ENCODE assay signal across 1 cellular context in the genomic region with DNA sequence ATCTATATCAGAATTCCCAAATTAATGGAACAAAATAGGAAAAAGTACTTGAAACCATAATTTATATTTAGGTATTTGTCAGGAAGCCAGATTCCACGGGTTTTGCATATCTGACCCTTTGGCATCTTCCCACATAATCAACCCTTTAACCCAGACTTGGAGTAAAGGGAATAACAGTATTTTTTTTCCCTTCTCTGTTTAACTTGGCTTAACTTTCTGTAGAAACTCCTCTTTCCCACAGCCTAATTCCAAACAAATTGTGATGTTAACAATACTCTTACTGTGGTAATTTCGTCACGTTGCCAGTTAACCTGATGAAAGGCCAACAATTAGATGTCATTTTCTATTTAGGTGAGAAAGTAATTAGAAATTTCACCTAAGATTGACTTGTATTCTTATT.
TF ChIP-seq lines count a peak whose summit lies in the region.

No MANE protein-coding gene starts in this region.

TF ChIP-seq in HepG2, 621 proteins besides CTCF, POLR2A, EP300 and RAD21 (continued from another document):
- TF ChIP-seq, protein P1, sequence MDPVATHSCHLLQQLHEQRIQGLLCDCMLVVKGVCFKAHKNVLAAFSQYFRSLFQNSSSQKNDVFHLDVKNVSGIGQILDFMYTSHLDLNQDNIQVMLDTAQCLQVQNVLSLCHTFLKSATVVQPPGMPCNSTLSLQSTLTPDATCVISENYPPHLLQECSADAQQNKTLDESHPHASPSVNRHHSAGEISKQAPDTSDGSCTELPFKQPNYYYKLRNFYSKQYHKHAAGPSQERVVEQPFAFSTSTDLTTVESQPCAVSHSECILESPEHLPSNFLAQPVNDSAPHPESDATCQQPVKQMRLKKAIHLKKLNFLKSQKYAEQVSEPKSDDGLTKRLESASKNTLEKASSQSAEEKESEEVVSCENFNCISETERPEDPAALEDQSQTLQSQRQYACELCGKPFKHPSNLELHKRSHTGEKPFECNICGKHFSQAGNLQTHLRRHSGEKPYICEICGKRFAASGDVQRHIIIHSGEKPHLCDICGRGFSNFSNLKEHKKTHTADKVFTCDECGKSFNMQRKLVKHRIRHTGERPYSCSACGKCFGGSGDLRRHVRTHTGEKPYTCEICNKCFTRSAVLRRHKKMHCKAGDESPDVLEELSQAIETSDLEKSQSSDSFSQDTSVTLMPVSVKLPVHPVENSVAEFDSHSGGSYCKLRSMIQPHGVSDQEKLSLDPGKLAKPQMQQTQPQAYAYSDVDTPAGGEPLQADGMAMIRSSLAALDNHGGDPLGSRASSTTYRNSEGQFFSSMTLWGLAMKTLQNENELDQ (CRISPR knock-in tag; IDR thresholded peaks at IDR 0.05; ENCODE audit: borderline replicate concordance), result no peak
- no peak for TF ChIP-seq HMGA1 (CRISPR knock-in tag; conservative IDR thresholded peaks at IDR 0.05)
- TF ChIP-seq ELF4 (CRISPR knock-in tag; IDR thresholded peaks at IDR 0.05; ENCODE audit: borderline replicate concordance), result no peak
- TF ChIP-seq TBP (CRISPR knock-in tag; IDR thresholded peaks at IDR 0.05), result no peak
- TF ChIP-seq, protein P2, sequence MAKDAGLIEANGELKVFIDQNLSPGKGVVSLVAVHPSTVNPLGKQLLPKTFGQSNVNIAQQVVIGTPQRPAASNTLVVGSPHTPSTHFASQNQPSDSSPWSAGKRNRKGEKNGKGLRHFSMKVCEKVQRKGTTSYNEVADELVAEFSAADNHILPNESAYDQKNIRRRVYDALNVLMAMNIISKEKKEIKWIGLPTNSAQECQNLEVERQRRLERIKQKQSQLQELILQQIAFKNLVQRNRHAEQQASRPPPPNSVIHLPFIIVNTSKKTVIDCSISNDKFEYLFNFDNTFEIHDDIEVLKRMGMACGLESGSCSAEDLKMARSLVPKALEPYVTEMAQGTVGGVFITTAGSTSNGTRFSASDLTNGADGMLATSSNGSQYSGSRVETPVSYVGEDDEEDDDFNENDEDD (CRISPR knock-in tag; IDR thresholded peaks at IDR 0.05; ENCODE audit: borderline replicate concordance), result no peak
- TF ChIP-seq, protein P3, sequence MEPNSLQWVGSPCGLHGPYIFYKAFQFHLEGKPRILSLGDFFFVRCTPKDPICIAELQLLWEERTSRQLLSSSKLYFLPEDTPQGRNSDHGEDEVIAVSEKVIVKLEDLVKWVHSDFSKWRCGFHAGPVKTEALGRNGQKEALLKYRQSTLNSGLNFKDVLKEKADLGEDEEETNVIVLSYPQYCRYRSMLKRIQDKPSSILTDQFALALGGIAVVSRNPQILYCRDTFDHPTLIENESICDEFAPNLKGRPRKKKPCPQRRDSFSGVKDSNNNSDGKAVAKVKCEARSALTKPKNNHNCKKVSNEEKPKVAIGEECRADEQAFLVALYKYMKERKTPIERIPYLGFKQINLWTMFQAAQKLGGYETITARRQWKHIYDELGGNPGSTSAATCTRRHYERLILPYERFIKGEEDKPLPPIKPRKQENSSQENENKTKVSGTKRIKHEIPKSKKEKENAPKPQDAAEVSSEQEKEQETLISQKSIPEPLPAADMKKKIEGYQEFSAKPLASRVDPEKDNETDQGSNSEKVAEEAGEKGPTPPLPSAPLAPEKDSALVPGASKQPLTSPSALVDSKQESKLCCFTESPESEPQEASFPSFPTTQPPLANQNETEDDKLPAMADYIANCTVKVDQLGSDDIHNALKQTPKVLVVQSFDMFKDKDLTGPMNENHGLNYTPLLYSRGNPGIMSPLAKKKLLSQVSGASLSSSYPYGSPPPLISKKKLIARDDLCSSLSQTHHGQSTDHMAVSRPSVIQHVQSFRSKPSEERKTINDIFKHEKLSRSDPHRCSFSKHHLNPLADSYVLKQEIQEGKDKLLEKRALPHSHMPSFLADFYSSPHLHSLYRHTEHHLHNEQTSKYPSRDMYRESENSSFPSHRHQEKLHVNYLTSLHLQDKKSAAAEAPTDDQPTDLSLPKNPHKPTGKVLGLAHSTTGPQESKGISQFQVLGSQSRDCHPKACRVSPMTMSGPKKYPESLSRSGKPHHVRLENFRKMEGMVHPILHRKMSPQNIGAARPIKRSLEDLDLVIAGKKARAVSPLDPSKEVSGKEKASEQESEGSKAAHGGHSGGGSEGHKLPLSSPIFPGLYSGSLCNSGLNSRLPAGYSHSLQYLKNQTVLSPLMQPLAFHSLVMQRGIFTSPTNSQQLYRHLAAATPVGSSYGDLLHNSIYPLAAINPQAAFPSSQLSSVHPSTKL (CRISPR knock-in tag; IDR thresholded peaks at IDR 0.05), result no peak
- no peak for TF ChIP-seq WIZ (CRISPR knock-in tag; IDR thresholded peaks at IDR 0.05)
- no peak for TF ChIP-seq HDAC6 (IDR thresholded peaks at IDR 0.05; ENCODE audit: low read depth, low read length)
- TF ChIP-seq NCOR1 (IDR thresholded peaks at IDR 0.05; ENCODE audit: borderline replicate concordance, low read length), result no peak
- no peak for TF ChIP-seq POLR2G (IDR thresholded peaks at IDR 0.05; ENCODE audit: low read depth, low read length)
- no peak for TF ChIP-seq TBX2 (CRISPR knock-in tag; IDR thresholded peaks at IDR 0.05; ENCODE audit: borderline replicate concordance)
- TF ChIP-seq ZNF724P (CRISPR knock-in tag; IDR thresholded peaks at IDR 0.05; ENCODE audit: borderline replicate concordance), result no peak
- TF ChIP-seq, protein P4, sequence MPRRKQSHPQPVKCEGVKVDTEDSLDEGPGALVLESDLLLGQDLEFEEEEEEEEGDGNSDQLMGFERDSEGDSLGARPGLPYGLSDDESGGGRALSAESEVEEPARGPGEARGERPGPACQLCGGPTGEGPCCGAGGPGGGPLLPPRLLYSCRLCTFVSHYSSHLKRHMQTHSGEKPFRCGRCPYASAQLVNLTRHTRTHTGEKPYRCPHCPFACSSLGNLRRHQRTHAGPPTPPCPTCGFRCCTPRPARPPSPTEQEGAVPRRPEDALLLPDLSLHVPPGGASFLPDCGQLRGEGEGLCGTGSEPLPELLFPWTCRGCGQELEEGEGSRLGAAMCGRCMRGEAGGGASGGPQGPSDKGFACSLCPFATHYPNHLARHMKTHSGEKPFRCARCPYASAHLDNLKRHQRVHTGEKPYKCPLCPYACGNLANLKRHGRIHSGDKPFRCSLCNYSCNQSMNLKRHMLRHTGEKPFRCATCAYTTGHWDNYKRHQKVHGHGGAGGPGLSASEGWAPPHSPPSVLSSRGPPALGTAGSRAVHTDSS (CRISPR knock-in tag; conservative IDR thresholded peaks at IDR 0.05), result no peak
- TF ChIP-seq RXRA (CRISPR knock-in tag; IDR thresholded peaks at IDR 0.05), result no peak
- no peak for TF ChIP-seq ZNF790 (CRISPR knock-in tag; IDR thresholded peaks at IDR 0.05; ENCODE audit: borderline replicate concordance)
- no peak for TF ChIP-seq ZNF207 (IDR thresholded peaks at IDR 0.05; ENCODE audit: borderline replicate concordance)
- TF ChIP-seq ZNF558 (CRISPR knock-in tag; IDR thresholded peaks at IDR 0.05; ENCODE audit: borderline replicate concordance), result no peak
- TF ChIP-seq CENPX (CRISPR knock-in tag; IDR thresholded peaks at IDR 0.05), result no peak
- TF ChIP-seq, protein P5, sequence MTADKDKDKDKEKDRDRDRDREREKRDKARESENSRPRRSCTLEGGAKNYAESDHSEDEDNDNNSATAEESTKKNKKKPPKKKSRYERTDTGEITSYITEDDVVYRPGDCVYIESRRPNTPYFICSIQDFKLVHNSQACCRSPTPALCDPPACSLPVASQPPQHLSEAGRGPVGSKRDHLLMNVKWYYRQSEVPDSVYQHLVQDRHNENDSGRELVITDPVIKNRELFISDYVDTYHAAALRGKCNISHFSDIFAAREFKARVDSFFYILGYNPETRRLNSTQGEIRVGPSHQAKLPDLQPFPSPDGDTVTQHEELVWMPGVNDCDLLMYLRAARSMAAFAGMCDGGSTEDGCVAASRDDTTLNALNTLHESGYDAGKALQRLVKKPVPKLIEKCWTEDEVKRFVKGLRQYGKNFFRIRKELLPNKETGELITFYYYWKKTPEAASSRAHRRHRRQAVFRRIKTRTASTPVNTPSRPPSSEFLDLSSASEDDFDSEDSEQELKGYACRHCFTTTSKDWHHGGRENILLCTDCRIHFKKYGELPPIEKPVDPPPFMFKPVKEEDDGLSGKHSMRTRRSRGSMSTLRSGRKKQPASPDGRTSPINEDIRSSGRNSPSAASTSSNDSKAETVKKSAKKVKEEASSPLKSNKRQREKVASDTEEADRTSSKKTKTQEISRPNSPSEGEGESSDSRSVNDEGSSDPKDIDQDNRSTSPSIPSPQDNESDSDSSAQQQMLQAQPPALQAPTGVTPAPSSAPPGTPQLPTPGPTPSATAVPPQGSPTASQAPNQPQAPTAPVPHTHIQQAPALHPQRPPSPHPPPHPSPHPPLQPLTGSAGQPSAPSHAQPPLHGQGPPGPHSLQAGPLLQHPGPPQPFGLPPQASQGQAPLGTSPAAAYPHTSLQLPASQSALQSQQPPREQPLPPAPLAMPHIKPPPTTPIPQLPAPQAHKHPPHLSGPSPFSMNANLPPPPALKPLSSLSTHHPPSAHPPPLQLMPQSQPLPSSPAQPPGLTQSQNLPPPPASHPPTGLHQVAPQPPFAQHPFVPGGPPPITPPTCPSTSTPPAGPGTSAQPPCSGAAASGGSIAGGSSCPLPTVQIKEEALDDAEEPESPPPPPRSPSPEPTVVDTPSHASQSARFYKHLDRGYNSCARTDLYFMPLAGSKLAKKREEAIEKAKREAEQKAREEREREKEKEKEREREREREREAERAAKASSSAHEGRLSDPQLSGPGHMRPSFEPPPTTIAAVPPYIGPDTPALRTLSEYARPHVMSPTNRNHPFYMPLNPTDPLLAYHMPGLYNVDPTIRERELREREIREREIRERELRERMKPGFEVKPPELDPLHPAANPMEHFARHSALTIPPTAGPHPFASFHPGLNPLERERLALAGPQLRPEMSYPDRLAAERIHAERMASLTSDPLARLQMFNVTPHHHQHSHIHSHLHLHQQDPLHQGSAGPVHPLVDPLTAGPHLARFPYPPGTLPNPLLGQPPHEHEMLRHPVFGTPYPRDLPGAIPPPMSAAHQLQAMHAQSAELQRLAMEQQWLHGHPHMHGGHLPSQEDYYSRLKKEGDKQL (CRISPR knock-in tag; IDR thresholded peaks at IDR 0.05; ENCODE audit: low read depth), result no peak
